24 cellular contexts compared by ENCODE assay signal in genomic region chr19:19154768-19155494, GRCh38. TPM values are rescaled to one million over a fixed set of nuclear protein-coding genes. Genes with fewer than 3 reads are reported as not detected.
"Had no signal": no experiment of that assay in that cellular context is flagged by ENCODE, and none has a peak within 500 bp of the region (broad histone marks: within the 10 kb centered on the region; RNA-seq: fewer than 3 reads in every experiment).

No MANE protein-coding gene starts in this region.

- H3K4me1 ChIP-seq: tibial artery, uterus had no signal

- H3K9me3 ChIP-seq: ovary, tibial artery, uterus had no signal

- H3K9me3 Mint-ChIP-seq: activated CD4-positive, alpha-beta T cell treated with anti-CD3 and anti-CD28 coated beads, Interleukin-2, amount 10 ng/mL, durations not matched to agents 24 days and 14 days; activated naive CD8-positive, alpha-beta T cell treated with anti-CD3 and anti-CD28 coated beads, Interleukin-2, amount 10 ng/mL, durations not matched to agents 7 days and 5 days; activated T-cell treated with anti-CD3 and anti-CD28 coated beads, Interleukin-2, amount 50 U/mL, for 72 hours; central memory CD8-positive, alpha-beta T cell; neural crest cell had no signal

- H3K4me3 ChIP-seq: ovary, tibial artery, uterus had no signal

- H3K27ac Mint-ChIP-seq: activated CD4-positive, alpha-beta T cell treated with anti-CD3 and anti-CD28 coated beads, Interleukin-2, amount 10 ng/mL, durations not matched to agents 24 days and 14 days; activated naive CD8-positive, alpha-beta T cell treated with anti-CD3 and anti-CD28 coated beads, Interleukin-2, amount 10 ng/mL, durations not matched to agents 7 days and 5 days; activated T-cell treated with anti-CD3 and anti-CD28 coated beads, Interleukin-2, amount 50 U/mL, for 72 hours; mesothelial cell of epicardium; T-helper 17 cell had no signal

- H3K27me3 ChIP-seq: brain microvascular endothelial cell, ovary, tibial artery, uterus had no signal

- ATAC-seq: activated T-cell treated with anti-CD3 and anti-CD28 coated beads, Interleukin-2, amount 50 U/mL, for 72 hours; T-helper 17 cell had no signal

- H3K27ac ChIP-seq: brain microvascular endothelial cell, ovary, tibial artery, uterus, WERI-Rb-1 had no signal

- H3K4me3 Mint-ChIP-seq: activated CD4-positive, alpha-beta T cell treated with anti-CD3 and anti-CD28 coated beads, Interleukin-2, amount 10 ng/mL, durations not matched to agents 24 days and 14 days; activated naive CD8-positive, alpha-beta T cell treated with anti-CD3 and anti-CD28 coated beads, Interleukin-2, amount 10 ng/mL, durations not matched to agents 7 days and 5 days; activated T-cell treated with anti-CD3 and anti-CD28 coated beads, Interleukin-2, amount 50 U/mL, for 72 hours; central memory CD8-positive, alpha-beta T cell; mesothelial cell of epicardium; neural crest cell; T-helper 17 cell had no signal

- DNase-seq: activated CD4-positive, alpha-beta T cell treated with anti-CD3 and anti-CD28 coated beads, Interleukin-2, amount 10 ng/mL, durations not matched to agents 24 days and 14 days; activated CD8-positive, alpha-beta memory T cell treated with anti-CD3 and anti-CD28 coated beads, Interleukin-2, amount 50 U/mL, for 48 hours; activated gamma-delta T cell; activated naive CD8-positive, alpha-beta T cell treated with anti-CD3 and anti-CD28 coated beads, Interleukin-2, amount 10 ng/mL, durations not matched to agents 7 days and 5 days; activated T-cell treated with anti-CD3 and anti-CD28 coated beads, Interleukin-2, amount 50 U/mL, for 72 hours; anterior cingulate cortex; brain microvascular endothelial cell; cortex of kidney; effector CD4-positive, alpha-beta T cell; foreskin fibroblast; glutamatergic neuron; hypothalamus; kidney glomerular epithelial cell; ovary; stimulated activated CD4-positive, alpha-beta T cell treated with anti-CD3 and anti-CD28 coated beads, Interleukin-12 subunit alpha, Interleukin-12 subunit beta, amount 100 ng/mL, for 4 hours; stimulated activated CD4-positive, alpha-beta T cell treated with anti-CD3 and anti-CD28 coated beads, Interleukin-2, amount 100 ng/mL, for 24 hours; T-helper 17 cell; tibial artery; uterus; WERI-Rb-1 had no signal

- H3K4me1 Mint-ChIP-seq: activated naive CD8-positive, alpha-beta T cell treated with anti-CD3 and anti-CD28 coated beads, Interleukin-2, amount 10 ng/mL, durations not matched to agents 7 days and 5 days; central memory CD8-positive, alpha-beta T cell; mesothelial cell of epicardium; neural crest cell; T-helper 17 cell had no signal

- H3K27me3 Mint-ChIP-seq: activated CD4-positive, alpha-beta T cell treated with anti-CD3 and anti-CD28 coated beads, Interleukin-2, amount 10 ng/mL, durations not matched to agents 24 days and 14 days; activated naive CD8-positive, alpha-beta T cell treated with anti-CD3 and anti-CD28 coated beads, Interleukin-2, amount 10 ng/mL, durations not matched to agents 7 days and 5 days; central memory CD8-positive, alpha-beta T cell; T-helper 17 cell had no signal

- H3K36me3 ChIP-seq: brain microvascular endothelial cell, ovary, uterus, WERI-Rb-1 had no signal

RNA-seq across cellular contexts. Expression of gene MEF2B, which starts 15.1 kb away (rescaled TPM):
- total RNA-seq: myocyte had no signal
